20 cellular contexts compared by ENCODE assay signal in genomic region chr4:6207602-6208001, GRCh38. TPM values are rescaled to one million over a fixed set of nuclear protein-coding genes. Genes with fewer than 3 reads are reported as not detected.
"Had no signal": no experiment of that assay in that cellular context is flagged by ENCODE, and none has a peak within 500 bp of the region (broad histone marks: within the 10 kb centered on the region; RNA-seq: fewer than 3 reads in every experiment).

No MANE protein-coding gene starts in this region.

- H3K27me3 ChIP-seq: adrenal gland, gastrocnemius medialis, tibial nerve, uterus had no signal

- H3K4me1 ChIP-seq: adrenal gland, breast epithelium, gastrocnemius medialis, left lung, tibial nerve, uterus had no signal

- H3K36me3 ChIP-seq: adrenal gland, breast epithelium, gastrocnemius medialis, left lung, tibial nerve, uterus, WERI-Rb-1 had no signal

- ATAC-seq: esophagus mucosa, gastrocnemius medialis, left lung had no signal

- H3K9me3 ChIP-seq: adrenal gland, breast epithelium, gastrocnemius medialis, left lung, tibial nerve, uterus had no signal

- H3K27ac ChIP-seq: adrenal gland, breast epithelium, gastrocnemius medialis, left lung, tibial nerve, uterus, WERI-Rb-1 had no signal

- H3K4me3 ChIP-seq: adrenal gland, breast epithelium, gastrocnemius medialis, left lung, tibial nerve, uterus had no signal

- DNase-seq: activated CD4-positive, alpha-beta T cell treated with anti-CD3 and anti-CD28 coated beads, Interleukin-2, amount 50 U/mL, for 48 hours; activated gamma-delta T cell; cerebellar nuclear complex; effector CD8-positive, alpha-beta T cell; gastrocnemius medialis; left lung; midbrain; retina; stimulated activated CD4-positive, alpha-beta T cell treated with anti-CD3 and anti-CD28 coated beads, Interleukin-2, amount 100 ng/mL, for 24 hours; stimulated activated naive CD4-positive, alpha-beta T cell treated with Interleukin-2 at 50 U/mL for 16 hours; substantia nigra; uterus; WERI-Rb-1 had no signal

RNA-seq across cellular contexts. Expression of gene JAKMIP1, which starts 7.3 kb away (rescaled TPM):
- total RNA-seq: esophagus mucosa, kidney epithelial cell, lung microvascular endothelial cell, skeletal muscle tissue had no signal
